In the genomic region with DNA sequence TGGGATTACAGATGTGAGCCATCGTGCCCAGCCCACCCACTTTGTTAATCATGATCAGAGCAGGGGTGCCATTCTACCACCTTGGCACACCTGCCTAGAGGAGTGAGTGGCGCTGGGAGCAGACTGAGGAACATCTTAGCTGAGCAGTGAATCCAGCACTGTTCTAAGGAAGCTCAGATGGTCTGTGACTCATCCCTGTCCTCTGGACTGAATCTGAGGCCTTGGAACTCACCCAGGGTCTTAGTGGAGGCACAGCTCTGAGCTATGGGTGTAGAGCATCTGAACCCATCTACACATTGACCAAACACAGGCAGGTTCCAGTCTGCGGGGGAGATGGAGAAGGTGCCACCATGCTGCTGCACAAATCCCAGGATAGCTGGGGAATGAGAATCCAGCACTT, we compare ENCODE assay signal across 17 cellular contexts. TPM values are rescaled to one million over a fixed set of nuclear protein-coding genes. Genes with fewer than 3 reads are reported as not detected.
DNase-seq lines count a peak whose midpoint lies in the region; ATAC-seq and TF ChIP-seq lines count a peak whose summit lies in the region.
"Had no signal": no experiment of that assay in that cellular context is flagged by ENCODE, and none has a peak within 500 bp of the region (broad histone marks: within the 10 kb centered on the region; RNA-seq: fewer than 3 reads in every experiment).

No MANE protein-coding gene starts in this region.

- H3K4me3 Mint-ChIP-seq in CD4-positive, CD25-positive, alpha-beta regulatory T cell, result no peak overlapping the region
- H3K4me3 Mint-ChIP-seq in naive thymus-derived CD4-positive, alpha-beta T cell, result no peak overlapping the region
- no peak overlapping the region for H3K4me3 Mint-ChIP-seq in activated CD4-positive, alpha-beta memory T cell treated with anti-CD3 and anti-CD28 coated beads for 36 hours
- H3K4me3 Mint-ChIP-seq: activated CD8-positive, alpha-beta memory T cell treated with anti-CD3 and anti-CD28 coated beads, Interleukin-2, amount 10 ng/mL, durations not matched to agents 7 days and 5 days; IgD-negative memory B cell; neural progenitor cell had no signal

- peak overlapping the region; percentile 64 to 95 (median 94) for H3K27ac Mint-ChIP-seq in CD4-positive, CD25-positive, alpha-beta regulatory T cell
- H3K27ac Mint-ChIP-seq in naive thymus-derived CD4-positive, alpha-beta T cell, result peak overlapping the region in 5 of 9 donors; percentile 17 to 87 (median 71)
- no peak overlapping the region for H3K27ac Mint-ChIP-seq in activated CD4-positive, alpha-beta memory T cell treated with anti-CD3 and anti-CD28 coated beads for 36 hours
- H3K27ac Mint-ChIP-seq: activated CD8-positive, alpha-beta memory T cell treated with anti-CD3 and anti-CD28 coated beads, Interleukin-2, amount 10 ng/mL, durations not matched to agents 7 days and 5 days; neural progenitor cell had no signal

- H3K27ac ChIP-seq in CD4-positive, CD25-positive, alpha-beta regulatory T cell (ENCODE audit: insufficient read depth, low read length, poor library complexity, severe bottlenecking), result no peak overlapping the region
- H3K27ac ChIP-seq in Panc1 (ENCODE audit: low read length) (no peak overlapping the region), colonic mucosa (no peak overlapping the region)
- H3K27ac ChIP-seq in naive thymus-derived CD4-positive, alpha-beta T cell (ENCODE audit: low read depth, low read length), result no peak overlapping the region
- H3K27ac ChIP-seq: body of pancreas, neural progenitor cell had no signal

- intact Hi-C loops in Panc1 (cut with micrococcal nuclease; ENCODE audit: unreplicated experiment), result no loop called here
- intact Hi-C loops in naive thymus-derived CD4-positive, alpha-beta T cell (cut with micrococcal nuclease), result no loop called here
- intact Hi-C loops in colonic mucosa (cut with DNase I), result no loop called here
- intact Hi-C loops in activated CD4-positive, alpha-beta memory T cell treated with anti-CD3 and anti-CD28 coated beads for 36 hours (cut with micrococcal nuclease), result no loop called here

- POLR2A ChIA-PET in Panc1 (lab: Charles Lee), result interaction anchor here (0.7 kb wide), 1 partner anchor 29 kb away, joined by 4 read pairs; no protein-coding TSS in a partner anchor
- POLR2A ChIA-PET in naive thymus-derived CD4-positive, alpha-beta T cell (lab: Charles Lee), result interaction anchor here (1.0 to 5.3 kb wide), 5 partner anchors 10 to 31 kb away, joined by 5 to 52 read pairs (median 6); a partner anchor contains a TSS
- POLR2A ChIA-PET in activated CD4-positive, alpha-beta memory T cell treated with anti-CD3 and anti-CD28 coated beads for 36 hours (lab: Charles Lee), result interaction anchor here (1.0 kb wide), 1 partner anchor 16 kb away, joined by 5 read pairs; no protein-coding TSS in a partner anchor

- no peaks in the 10 kb centered on the region for H3K27me3 ChIP-seq in CD4-positive, CD25-positive, alpha-beta regulatory T cell (ENCODE audit: control insufficient read depth, insufficient read depth, low read length)
- H3K27me3 ChIP-seq in Panc1 (ENCODE audit: control insufficient read depth, insufficient read depth, low read length), result no peaks in the 10 kb centered on the region
- H3K27me3 ChIP-seq in naive thymus-derived CD4-positive, alpha-beta T cell (ENCODE audit: control insufficient read depth in 2 of 2, insufficient read depth in 2 of 2, low read length in 2 of 2), result no peaks in the 10 kb centered on the region
- no peaks in the 10 kb centered on the region for H3K27me3 ChIP-seq in colonic mucosa
- H3K27me3 ChIP-seq: body of pancreas, neural progenitor cell had no signal

- peaks cover 29% of the 10 kb centered on the region for H3K36me3 Mint-ChIP-seq in CD4-positive, CD25-positive, alpha-beta regulatory T cell
- H3K36me3 Mint-ChIP-seq in naive thymus-derived CD4-positive, alpha-beta T cell, result peaks cover 0 to 20% (median 11%) of the 10 kb centered on the region in 5 donors
- H3K36me3 Mint-ChIP-seq in activated CD4-positive, alpha-beta memory T cell treated with anti-CD3 and anti-CD28 coated beads for 36 hours, result peaks cover 24% of the 10 kb centered on the region

- no TSS peak for BruUV-seq in Panc1 (replicated peaks; lab: Mats Ljungman, UMichigan)

- peaks cover 12% of the 10 kb centered on the region for H3K4me1 ChIP-seq in CD4-positive, CD25-positive, alpha-beta regulatory T cell (ENCODE audit: control insufficient read depth, insufficient read depth, low read length, poor library complexity, severe bottlenecking)
- H3K4me1 ChIP-seq in Panc1 (ENCODE audit: control insufficient read depth, insufficient read depth, low read length) (0 out of 2 replicates have a peak, but pooled peaks cover 3% of the 10 kb centered on the region), colonic mucosa (no peaks in the 10 kb centered on the region)
- peaks cover 13% of the 10 kb centered on the region in 2 donors for H3K4me1 ChIP-seq in naive thymus-derived CD4-positive, alpha-beta T cell (ENCODE audit: control insufficient read depth in 2 of 2, insufficient read depth in 2 of 2, low read length in 2 of 2)
- H3K4me1 ChIP-seq: body of pancreas had no signal

- H3K4me3 ChIP-seq in CD4-positive, CD25-positive, alpha-beta regulatory T cell (ENCODE audit: low read depth, low read length), result no peak overlapping the region
- H3K4me3 ChIP-seq in Panc1 (ENCODE audit: low read depth in 2 of 2, low read length in 2 of 2), result no peak overlapping the region
- no peak overlapping the region for H3K4me3 ChIP-seq in choroid plexus epithelial cell (ENCODE audit: low read depth, low read length)
- H3K4me3 ChIP-seq in naive thymus-derived CD4-positive, alpha-beta T cell (ENCODE audit: low read length), result no peak overlapping the region
- H3K4me3 ChIP-seq in colonic mucosa, result no peak overlapping the region
- H3K4me3 ChIP-seq: body of pancreas, GM12878, neural progenitor cell had no signal

- no peak for DNase-seq in CD4-positive, CD25-positive, alpha-beta regulatory T cell
- DNase-seq in Panc1 (ENCODE audit: low read depth, low spot score) (no peak), choroid plexus epithelial cell (ENCODE audit: low read depth) (peak; percentile 84), NCI-H1092 treated with DMSO at 0.1 percent for 48 hours (lab: John Stamatoyannopoulos, UW) (no peak), colonic mucosa (no peak)
- DNase-seq in naive thymus-derived CD4-positive, alpha-beta T cell, result no peak
- no peak for DNase-seq in activated CD4-positive, alpha-beta T cell treated with anti-CD3 and anti-CD28 coated beads for 1 hour
- no peak for DNase-seq in activated CD4-positive, alpha-beta memory T cell treated with anti-CD3 and anti-CD28 coated beads for 36 hours
- DNase-seq: activated CD8-positive, alpha-beta memory T cell treated with anti-CD3 and anti-CD28 coated beads, Interleukin-2, amount 10 ng/mL, durations not matched to agents 7 days and 5 days; body of pancreas; Calu3; foreskin melanocyte; NCI-H2081; T-helper 9 cell had no signal

- peaks cover 0 to 49% (median 30%) of the 10 kb centered on the region in 4 donors for H3K4me1 Mint-ChIP-seq in CD4-positive, CD25-positive, alpha-beta regulatory T cell
- peaks cover 12 to 45% (median 43%) of the 10 kb centered on the region in 7 donors for H3K4me1 Mint-ChIP-seq in naive thymus-derived CD4-positive, alpha-beta T cell
- H3K4me1 Mint-ChIP-seq in activated CD4-positive, alpha-beta memory T cell treated with anti-CD3 and anti-CD28 coated beads for 36 hours (ENCODE audit: low read depth), result peaks cover 30% of the 10 kb centered on the region

- no peaks in the 10 kb centered on the region for H3K27me3 Mint-ChIP-seq in CD4-positive, CD25-positive, alpha-beta regulatory T cell
- H3K27me3 Mint-ChIP-seq in naive thymus-derived CD4-positive, alpha-beta T cell, result no peaks in the 10 kb centered on the region
- H3K27me3 Mint-ChIP-seq in activated CD4-positive, alpha-beta memory T cell treated with anti-CD3 and anti-CD28 coated beads for 36 hours, result no peaks in the 10 kb centered on the region
- H3K27me3 Mint-ChIP-seq: activated CD8-positive, alpha-beta memory T cell treated with anti-CD3 and anti-CD28 coated beads, Interleukin-2, amount 10 ng/mL, durations not matched to agents 7 days and 5 days; IgD-negative memory B cell had no signal

- H3K9me3 ChIP-seq in CD4-positive, CD25-positive, alpha-beta regulatory T cell (ENCODE audit: control insufficient read depth in 2 of 2, low read length in 2 of 2), result no peaks in the 10 kb centered on the region
- H3K9me3 ChIP-seq in Panc1 (ENCODE audit: control insufficient read depth, insufficient read depth, low read depth, low read length) (no peaks in the 10 kb centered on the region), colonic mucosa (no peaks in the 10 kb centered on the region)
- H3K9me3 ChIP-seq in naive thymus-derived CD4-positive, alpha-beta T cell (ENCODE audit: control insufficient read depth in 2 of 3, low read length in 3 of 3), result no peaks in the 10 kb centered on the region
- H3K9me3 ChIP-seq: body of pancreas had no signal

- H3K9ac ChIP-seq in colonic mucosa (ENCODE audit: low read depth in 2 of 2, low read length in 2 of 2), result no peak overlapping the region
- H3K9ac ChIP-seq: neural progenitor cell had no signal

- TF ChIP-seq CTCF in Panc1 (IDR thresholded peaks at IDR 0.05), result no peak
- TF ChIP-seq CTCF in choroid plexus epithelial cell (conservative IDR thresholded peaks at IDR 0.05; ENCODE audit: low read depth, low read length), result no peak
- no peak for TF ChIP-seq CTCF in colonic mucosa (IDR thresholded peaks at IDR 0.05)

- ATAC-seq in CD4-positive, CD25-positive, alpha-beta regulatory T cell (ENCODE audit: low read depth in 2 of 2), result no peak
- 0 out of 2 replicates have a peak, but pooled peaks have one; percentile 14 for ATAC-seq in Panc1
- ATAC-seq in naive thymus-derived CD4-positive, alpha-beta T cell, result no peak
- ATAC-seq: activated CD8-positive, alpha-beta memory T cell treated with anti-CD3 and anti-CD28 coated beads, Interleukin-2, amount 10 ng/mL, durations not matched to agents 7 days and 5 days; body of pancreas; GM12878 had no signal

- CTCF ChIA-PET in Panc1 (lab: Charles Lee), result interaction anchor here (0.6 to 1.3 kb wide), 4 partner anchors 8 to 26 kb away, joined by 3 to 4 read pairs (median 3); a partner anchor contains a TSS
- CTCF ChIA-PET in naive thymus-derived CD4-positive, alpha-beta T cell (lab: Charles Lee), result interaction anchor here (0.7 to 3.3 kb wide), 4 partner anchors 11 to 42 kb away, joined by 3 to 12 read pairs (median 6); a partner anchor contains a TSS
- CTCF ChIA-PET in activated CD4-positive, alpha-beta memory T cell treated with anti-CD3 and anti-CD28 coated beads for 36 hours (lab: Charles Lee), result interaction anchor here (0.9 to 1.9 kb wide), 4 partner anchors 15 to 249 kb away, joined by 3 to 13 read pairs (median 7); a partner anchor contains a TSS

- in situ Hi-C loops in Panc1 (cut with HindIII; ENCODE audit: low pct_unique_long_range_greater_than_20kb, low sequenced_read_pairs), result no loop called here

- H3K9me3 Mint-ChIP-seq in CD4-positive, CD25-positive, alpha-beta regulatory T cell, result no peaks in the 10 kb centered on the region
- no peaks in the 10 kb centered on the region for H3K9me3 Mint-ChIP-seq in naive thymus-derived CD4-positive, alpha-beta T cell
- no peaks in the 10 kb centered on the region for H3K9me3 Mint-ChIP-seq in activated CD4-positive, alpha-beta memory T cell treated with anti-CD3 and anti-CD28 coated beads for 36 hours
- H3K9me3 Mint-ChIP-seq: IgD-negative memory B cell, neural progenitor cell had no signal

- H3K36me3 ChIP-seq in CD4-positive, CD25-positive, alpha-beta regulatory T cell (ENCODE audit: control insufficient read depth, insufficient read depth, low read length), result peaks cover 30% of the 10 kb centered on the region
- H3K36me3 ChIP-seq in Panc1 (ENCODE audit: control insufficient read depth, insufficient read depth, low read length), result no peaks in the 10 kb centered on the region; the same call in none of the 2 replicates
- H3K36me3 ChIP-seq in naive thymus-derived CD4-positive, alpha-beta T cell (ENCODE audit: control insufficient read depth in 2 of 3, insufficient read depth in 3 of 3, low read length in 3 of 3), result peaks cover 0 to 28% (median 5%) of the 10 kb centered on the region in 3 experiments
- no peaks in the 10 kb centered on the region for H3K36me3 ChIP-seq in colonic mucosa
- H3K36me3 ChIP-seq: neural progenitor cell had no signal

RNA-seq across cellular contexts. Expression of a gene that starts 14.9 kb away (rescaled TPM):
- total RNA-seq in CD4-positive, CD25-positive, alpha-beta regulatory T cell, result 11.6 TPM
- 10 to 100 TPM; 11.4 to 16.7 (median 14.0) TPM for polyA plus RNA-seq in CD4-positive, CD25-positive, alpha-beta regulatory T cell
- 72.2 TPM for total RNA-seq in Panc1 (2021; ENCODE audit: unreplicated experiment)
- 95.3 TPM for polyA plus RNA-seq in Panc1 (2012; ENCODE audit: insufficient read length)
- 10 to 100 TPM; 20.8 to 28.3 (median 26.1) TPM for total RNA-seq in naive thymus-derived CD4-positive, alpha-beta T cell
- 10 to 100 TPM; 24.2 to 27.8 TPM for polyA plus RNA-seq in naive thymus-derived CD4-positive, alpha-beta T cell
- 10 to 100 TPM; 21.6 to 29.6 TPM for total RNA-seq in colonic mucosa
- total RNA-seq in activated CD4-positive, alpha-beta memory T cell treated with anti-CD3 and anti-CD28 coated beads for 36 hours, result 10 to 100 TPM; 27.4 to 30.2 TPM

RNA-seq across cellular contexts. Expression of a gene that starts 17.5 kb away (rescaled TPM):
- 173 TPM for total RNA-seq in CD4-positive, CD25-positive, alpha-beta regulatory T cell
- 100 to 1,000 TPM; 222 to 276 (median 240) TPM for polyA plus RNA-seq in CD4-positive, CD25-positive, alpha-beta regulatory T cell
- total RNA-seq in Panc1 (2021; ENCODE audit: unreplicated experiment), result 156 TPM
- 219 TPM for polyA plus RNA-seq in Panc1 (2012; ENCODE audit: insufficient read length)
- total RNA-seq in naive thymus-derived CD4-positive, alpha-beta T cell, result 100 to 1,000 TPM in 2 of 5 experiments, 10 to 100 TPM in 3; 89.4 to 147 (median 96.3) TPM
- 100 to 1,000 TPM; 133 to 220 TPM for polyA plus RNA-seq in naive thymus-derived CD4-positive, alpha-beta T cell
- total RNA-seq in colonic mucosa, result 10 to 100 TPM; 59.8 to 63.3 TPM
- 100 to 1,000 TPM; 181 to 186 TPM for total RNA-seq in activated CD4-positive, alpha-beta memory T cell treated with anti-CD3 and anti-CD28 coated beads for 36 hours

RNA-seq across cellular contexts. Expression of a gene that starts 25.9 kb away (rescaled TPM):
- total RNA-seq in CD4-positive, CD25-positive, alpha-beta regulatory T cell, result 131 TPM
- polyA plus RNA-seq in CD4-positive, CD25-positive, alpha-beta regulatory T cell, result 10 to 100 TPM; 28.0 to 48.7 (median 44.6) TPM
- total RNA-seq in Panc1 (2021; ENCODE audit: unreplicated experiment) (244 TPM), colonic mucosa (10 to 100 TPM; 59.2 to 76.7 TPM)
- 150 TPM for polyA plus RNA-seq in Panc1 (2012; ENCODE audit: insufficient read length)
- 100 to 1,000 TPM; 103 to 137 (median 120) TPM for total RNA-seq in naive thymus-derived CD4-positive, alpha-beta T cell
- polyA plus RNA-seq in naive thymus-derived CD4-positive, alpha-beta T cell, result 10 to 100 TPM; 45.0 to 71.5 TPM
- 100 to 1,000 TPM in 1 of 2 experiments, 10 to 100 TPM in 1; 90.6 to 104 TPM for total RNA-seq in activated CD4-positive, alpha-beta memory T cell treated with anti-CD3 and anti-CD28 coated beads for 36 hours

RNA-seq across cellular contexts. Expression of a gene that starts 32.2 kb away (rescaled TPM):
- 134 TPM for total RNA-seq in CD4-positive, CD25-positive, alpha-beta regulatory T cell
- 10 to 100 TPM; 25.7 to 30.6 (median 29.7) TPM for polyA plus RNA-seq in CD4-positive, CD25-positive, alpha-beta regulatory T cell
- total RNA-seq in Panc1 (2021; ENCODE audit: unreplicated experiment) (93.6 TPM), colonic mucosa (10 to 100 TPM; 39.1 to 56.8 TPM)
- 82.7 TPM for polyA plus RNA-seq in Panc1 (2012; ENCODE audit: insufficient read length)
- 100 to 1,000 TPM in 3 of 5 experiments, 10 to 100 TPM in 2; 95.6 to 117 (median 103) TPM for total RNA-seq in naive thymus-derived CD4-positive, alpha-beta T cell
- 10 to 100 TPM; 38.4 to 43.6 TPM for polyA plus RNA-seq in naive thymus-derived CD4-positive, alpha-beta T cell
- 10 to 100 TPM; 55.9 to 61.1 TPM for total RNA-seq in activated CD4-positive, alpha-beta memory T cell treated with anti-CD3 and anti-CD28 coated beads for 36 hours
